16 cellular contexts compared by ENCODE assay signal in genomic region chr1:3472088-3472850, GRCh38. TPM values are rescaled to one million over a fixed set of nuclear protein-coding genes. Genes with fewer than 3 reads are reported as not detected.
DNase-seq lines count a peak whose midpoint lies in the region; ATAC-seq and TF ChIP-seq lines count a peak whose summit lies in the region.
"Had no signal": no experiment of that assay in that cellular context is flagged by ENCODE, and none has a peak within 500 bp of the region (broad histone marks: within the 10 kb centered on the region; RNA-seq: fewer than 3 reads in every experiment).

No MANE protein-coding gene starts in this region.

- no peaks in the 10 kb centered on the region for H3K27me3 Mint-ChIP-seq in H9 (ENCODE audit: low read depth)
- H3K27me3 Mint-ChIP-seq: activated CD8-positive, alpha-beta memory T cell treated with anti-CD3 and anti-CD28 coated beads, Interleukin-2, amount 10 ng/mL, durations not matched to agents 7 days and 5 days; activated T-helper 17 cell treated with anti-CD3 and anti-CD28 coated beads, Interleukin-2, amount 50 U/mL, for 72 hours; central memory CD8-positive, alpha-beta T cell; stimulated activated naive CD8-positive, alpha-beta T cell treated with anti-CD3 and anti-CD28 coated beads, Interleukin-15, Interleukin-2, amounts not matched to agents 100 ng/mL and 50 ng/mL, for 24 hours had no signal

- no peak overlapping the region for H3T11ph ChIP-seq in H9 (ENCODE audit: low read length)

- no peak for DNase-seq in H9
- DNase-seq in SJSA1 (ENCODE audit: low read depth in 1 of 2, low spot score in 2 of 2): no peak
- DNase-seq in smooth muscle cell (lab: John Stamatoyannopoulos, UW; ENCODE audit: unreplicated experiment): no peak
- no peak for DNase-seq in NCI-H1105 treated with DMSO at 0.1 percent for 48 hours (lab: John Stamatoyannopoulos, UW)
- no peak for DNase-seq in SW480 (ENCODE audit: low spot score)
- DNase-seq: activated CD4-positive, alpha-beta T cell treated with anti-CD3 and anti-CD28 coated beads for 4 hours; activated CD8-positive, alpha-beta memory T cell treated with anti-CD3 and anti-CD28 coated beads, Interleukin-2, amount 10 ng/mL, durations not matched to agents 7 days and 5 days; effector CD8-positive, alpha-beta T cell had no signal

- H3K27ac Mint-ChIP-seq in H9: peak overlapping the region; percentile 47 to 89 (median 89); a peak in 5 of 7 replicates
- H3K27ac Mint-ChIP-seq: activated CD8-positive, alpha-beta memory T cell treated with anti-CD3 and anti-CD28 coated beads, Interleukin-2, amount 10 ng/mL, durations not matched to agents 7 days and 5 days; activated T-helper 17 cell treated with anti-CD3 and anti-CD28 coated beads, Interleukin-2, amount 50 U/mL, for 72 hours; stimulated activated naive CD8-positive, alpha-beta T cell treated with anti-CD3 and anti-CD28 coated beads, Interleukin-15, Interleukin-2, amounts not matched to agents 100 ng/mL and 50 ng/mL, for 24 hours had no signal

- H3K56ac ChIP-seq in H9 (ENCODE audit: insufficient read length, low read depth, low read length): no peak overlapping the region

- H4K5ac ChIP-seq in H9 (ENCODE audit: insufficient read length, low read depth, low read length): no peak overlapping the region

- TF ChIP-seq CTCF in H9 (conservative IDR thresholded peaks at IDR 0.05) (0 out of 3 replicates have a peak, but pooled peaks have one; percentile 23), smooth muscle cell (IDR thresholded peaks at IDR 0.05; ENCODE audit: borderline replicate concordance, insufficient read depth, poor library complexity, severe bottlenecking) (no peak)

- H2BK15ac ChIP-seq in H9 (ENCODE audit: low read depth, low read length): no peak overlapping the region

- no peak overlapping the region for H2AK5ac ChIP-seq in H9 (ENCODE audit: insufficient read length, low read length)

- H3K79me2 ChIP-seq in H9 (ENCODE audit: insufficient read depth, low read length): no peaks in the 10 kb centered on the region
- no peaks in the 10 kb centered on the region for H3K79me2 ChIP-seq in smooth muscle cell (ENCODE audit: low read depth)

- H3K4ac ChIP-seq in H9 (ENCODE audit: low read depth, low read length): no peak overlapping the region

- peak overlapping the region; percentile 16; the same call in 1 of the 2 replicates for H3K14ac ChIP-seq in H9 (ENCODE audit: insufficient read depth, low read length)

- peaks cover 10% of the 10 kb centered on the region for H3F3A ChIP-seq in smooth muscle cell (ENCODE audit: low read depth)

- H3K36me3 Mint-ChIP-seq in H9 (ENCODE audit: insufficient read depth in 1 of 3, low read depth in 3 of 3): peaks cover 4 to 29% (median 21%) of the 10 kb centered on the region in 3 experiments; a peak in 5 of 7 replicates
- H3K36me3 Mint-ChIP-seq: activated CD8-positive, alpha-beta memory T cell treated with anti-CD3 and anti-CD28 coated beads, Interleukin-2, amount 10 ng/mL, durations not matched to agents 7 days and 5 days had no signal

- H3K27ac ChIP-seq in H9 (ENCODE audit: insufficient read length, low read depth, low read length): no peak overlapping the region
- H3K27ac ChIP-seq in SJSA1: peak overlapping the region; percentile 88
- peak overlapping the region; percentile 31 for H3K27ac ChIP-seq in iPS-18a (ENCODE audit: low read length)
- peak overlapping the region; percentile 78 for H3K27ac ChIP-seq in smooth muscle cell (ENCODE audit: low read depth)

- H3K36me3 ChIP-seq in SJSA1 (peaks cover 49% of the 10 kb centered on the region), iPS-18a (ENCODE audit: control insufficient read depth, low read depth, low read length) (peaks cover 6% of the 10 kb centered on the region), smooth muscle cell (ENCODE audit: low read depth) (no peaks in the 10 kb centered on the region)
- H3K36me3 ChIP-seq: BE2C, heart right ventricle had no signal

- no peak overlapping the region for H3K4me2 ChIP-seq in H9 (ENCODE audit: insufficient read depth, insufficient read length, low read length)
- peak overlapping the region; percentile 61 for H3K4me2 ChIP-seq in smooth muscle cell

- H3K9ac ChIP-seq in H9 (ENCODE audit: extremely low read depth, insufficient read length, low read length) (no peak overlapping the region), iPS-18a (ENCODE audit: low read length) (peak overlapping the region; percentile 38), smooth muscle cell (ENCODE audit: low read depth) (no peak overlapping the region)

- H3K23ac ChIP-seq in H9 (ENCODE audit: insufficient read length, low read depth, low read length): no peak overlapping the region

- peak overlapping the region; percentile 26 to 32; a peak in 1 of 5 replicates for H3K4me3 Mint-ChIP-seq in H9
- H3K4me3 Mint-ChIP-seq: activated CD8-positive, alpha-beta memory T cell treated with anti-CD3 and anti-CD28 coated beads, Interleukin-2, amount 10 ng/mL, durations not matched to agents 7 days and 5 days; activated T-helper 17 cell treated with anti-CD3 and anti-CD28 coated beads, Interleukin-2, amount 50 U/mL, for 72 hours; central memory CD8-positive, alpha-beta T cell; stimulated activated naive CD8-positive, alpha-beta T cell treated with anti-CD3 and anti-CD28 coated beads, Interleukin-15, Interleukin-2, amounts not matched to agents 100 ng/mL and 50 ng/mL, for 24 hours had no signal

- H3K9me3 ChIP-seq in H9 (ENCODE audit: control insufficient read depth, low read depth, low read length): no peaks in the 10 kb centered on the region
- H3K9me3 ChIP-seq in SJSA1 (replicated peaks): no peaks in the 10 kb centered on the region
- H3K9me3 ChIP-seq in iPS-18a (ENCODE audit: control insufficient read depth, low read depth, low read length): no peaks in the 10 kb centered on the region
- no peaks in the 10 kb centered on the region for H3K9me3 ChIP-seq in smooth muscle cell (replicated peaks; ENCODE audit: low read depth)
- H3K9me3 ChIP-seq: BE2C, heart right ventricle had no signal

- H2BK5ac ChIP-seq in H9 (ENCODE audit: insufficient read length, low read length): no peak overlapping the region

- no peak overlapping the region for H2BK20ac ChIP-seq in H9 (ENCODE audit: low read depth, low read length, poor library complexity, severe bottlenecking)

- peak overlapping the region; percentile 15 for H3K18ac ChIP-seq in H9 (ENCODE audit: insufficient read length, low read depth, low read length)

- peak overlapping the region; percentile 18; the same call in 1 of the 2 replicates for H3K4me3 ChIP-seq in SJSA1
- H3K4me3 ChIP-seq in iPS-18a (ENCODE audit: low read length): peak overlapping the region; percentile 26
- no peak overlapping the region for H3K4me3 ChIP-seq in smooth muscle cell
- H3K4me3 ChIP-seq: heart right ventricle had no signal

- H3K23me2 ChIP-seq in H9 (ENCODE audit: insufficient read length, low read depth, low read length, poor library complexity, severe bottlenecking): no peaks in the 10 kb centered on the region

- H2AFZ ChIP-seq in H9 (ENCODE audit: low read length): no peak overlapping the region
- H2AFZ ChIP-seq in smooth muscle cell (ENCODE audit: low read depth): no peak overlapping the region

- H4K91ac ChIP-seq in H9 (ENCODE audit: insufficient read length, low read depth, low read length): no peak overlapping the region

- H4K8ac ChIP-seq in H9 (replicated peaks; ENCODE audit: insufficient read length, low read depth, low read length): no peak overlapping the region

- no CpG with 5 or more reads among the region's 25 CpGs for WGBS in H9 (ENCODE audit: extremely low coverage, insufficient read length, low lambda C conversion rate)
- 85% methylated on average over 25 of the region's 25 CpGs for WGBS in smooth muscle cell (ENCODE audit: low lambda C conversion rate)

- no peak overlapping the region for H2BK120ac ChIP-seq in H9 (ENCODE audit: low read depth, low read length, poor library complexity, severe bottlenecking)

- peaks cover 13 to 16% of the 10 kb centered on the region in 2 experiments for H3K4me1 Mint-ChIP-seq in H9
- H3K4me1 Mint-ChIP-seq: activated CD8-positive, alpha-beta memory T cell treated with anti-CD3 and anti-CD28 coated beads, Interleukin-2, amount 10 ng/mL, durations not matched to agents 7 days and 5 days; central memory CD8-positive, alpha-beta T cell had no signal

- H3K4me1 ChIP-seq in H9 (ENCODE audit: insufficient read depth, low read length) (peaks cover 5% of the 10 kb centered on the region; the same call in 1 of the 2 replicates), SJSA1 (replicated peaks) (peaks cover 80% of the 10 kb centered on the region), iPS-18a (ENCODE audit: control insufficient read depth, low read depth, low read length) (peaks cover 15% of the 10 kb centered on the region), smooth muscle cell (ENCODE audit: low read depth) (peaks cover 15% of the 10 kb centered on the region)

- H3K9me3 Mint-ChIP-seq in H9: no peaks in the 10 kb centered on the region
- H3K9me3 Mint-ChIP-seq: activated T-helper 17 cell treated with anti-CD3 and anti-CD28 coated beads, Interleukin-2, amount 50 U/mL, for 72 hours; central memory CD8-positive, alpha-beta T cell; stimulated activated naive CD8-positive, alpha-beta T cell treated with anti-CD3 and anti-CD28 coated beads, Interleukin-15, Interleukin-2, amounts not matched to agents 100 ng/mL and 50 ng/mL, for 24 hours had no signal

- peaks cover 4% of the 10 kb centered on the region for H4K20me1 ChIP-seq in H9 (ENCODE audit: control insufficient read depth, insufficient read depth, insufficient read length)
- no peaks in the 10 kb centered on the region for H4K20me1 ChIP-seq in smooth muscle cell (ENCODE audit: low read depth)

- no peak for ATAC-seq in GM18498 (IDR thresholded peaks at IDR 0.05; ENCODE audit: unreplicated experiment)
- ATAC-seq: activated CD8-positive, alpha-beta memory T cell treated with anti-CD3 and anti-CD28 coated beads, Interleukin-2, amount 10 ng/mL, durations not matched to agents 7 days and 5 days; activated T-helper 17 cell treated with anti-CD3 and anti-CD28 coated beads, Interleukin-2, amount 50 U/mL, for 72 hours had no signal

- H3K27me3 ChIP-seq in H9 (ENCODE audit: insufficient read depth, low read length) (no peaks in the 10 kb centered on the region), SJSA1 (replicated peaks) (no peaks in the 10 kb centered on the region), iPS-18a (ENCODE audit: control insufficient read depth, insufficient read depth, low read length) (no peaks in the 10 kb centered on the region), smooth muscle cell (ENCODE audit: low read depth) (no peaks in the 10 kb centered on the region)
- H3K27me3 ChIP-seq: BE2C, heart right ventricle had no signal

- no peak overlapping the region for H2BK12ac ChIP-seq in H9 (ENCODE audit: insufficient read length, low read depth, low read length)

- no peaks in the 10 kb centered on the region for H3K79me1 ChIP-seq in H9 (ENCODE audit: insufficient read depth, low read depth, low read length, poor library complexity, severe bottlenecking)

RNA-seq across cellular contexts. Expression of gene ARHGEF16, which starts 17.8 kb away (rescaled TPM):
- total RNA-seq in H9 (2021): 48.1 and 48.5 TPM in 2 replicates
- 34.9 and 46.6 TPM in 2 replicates for total RNA-seq in SJSA1 (2014; rRNA removed; shearing (Covaris generic))
- total RNA-seq in smooth muscle cell: 5.0 and 6.9 TPM in 2 replicates
- 4.6 and 9.6 TPM in 2 replicates for polyA plus RNA-seq in smooth muscle cell
- total RNA-seq: activated CD8-positive, alpha-beta memory T cell treated with anti-CD3 and anti-CD28 coated beads, Interleukin-2, amount 10 ng/mL, durations not matched to agents 7 days and 5 days; mononuclear cell had no signal
